Comparison of ENCODE assay signal across 13 cellular contexts in genomic region chr1:61202854-61203603, GRCh38.
DNase-seq lines count a peak whose midpoint lies in the region; ATAC-seq, FAIRE-seq and TF ChIP-seq lines count a peak whose summit lies in the region.
"Had no signal": no experiment of that assay in that cellular context is flagged by ENCODE, and none has a peak within 500 bp of the region (broad histone marks: within the 10 kb centered on the region; RNA-seq: fewer than 3 reads in every experiment).

No MANE protein-coding gene starts in this region.

- peak overlapping the region; percentile 21 for H3K4me3 ChIP-seq in bronchial epithelial cell (ENCODE audit: low read depth, low read length)
- H3K4me3 ChIP-seq in kidney (ENCODE audit: low read length in 2 of 2) = peak overlapping the region; percentile 53 to 65
- peak overlapping the region in 5 of 7 experiments; percentile 10 to 27 (median 15) for H3K4me3 ChIP-seq in skin epidermis
- H3K4me3 ChIP-seq: GM23338 had no signal

- intact Hi-C loops in kidney (cut with DNase I) = no loop called here

- H3K9me3 ChIP-seq in kidney (ENCODE audit: control insufficient read depth in 1 of 2, low read length in 2 of 2) = no peaks in the 10 kb centered on the region
- H3K9me3 ChIP-seq: spleen had no signal

- DNase-seq in H54 (ENCODE audit: insufficient read length, low spot score) (no peak), bronchial epithelial cell (ENCODE audit: low read depth) (peak; percentile 68), kidney (no peak), NCI-H748 (lab: John Stamatoyannopoulos, UW; ENCODE audit: unreplicated experiment) (no peak), NCI-H1436 (lab: John Stamatoyannopoulos, UW) (no peak)
- DNase-seq: activated CD4-positive, alpha-beta T cell treated with anti-CD3 and anti-CD28 coated beads, Interleukin-2, amount 50 U/mL, for 48 hours; NCI-H2029 treated with DMSO at 0.1 percent for 48 hours; spleen; T-cell had no signal

- H3K4me1 ChIP-seq in kidney (ENCODE audit: control insufficient read depth in 1 of 2, insufficient read depth in 1 of 2, low read depth in 1 of 2, low read length in 2 of 2) = peaks cover 0 to 5% of the 10 kb centered on the region in 2 donors

- TF ChIP-seq CTCF in bronchial epithelial cell (IDR thresholded peaks at IDR 0.05; ENCODE audit: insufficient read depth, low read length, severe bottlenecking) (no peak), kidney (IDR thresholded peaks at IDR 0.05; ENCODE audit: borderline replicate concordance, extremely low read depth, insufficient read depth) (no peak)

- TF ChIP-seq POLR2A in H54 (IDR thresholded peaks at IDR 0.05; ENCODE audit: low read depth, low read length) = no peak

- H3K27ac ChIP-seq in kidney (ENCODE audit: low read depth in 2 of 2, low read length in 2 of 2) = peak overlapping the region; percentile 16 to 43
- H3K27ac ChIP-seq in skin epidermis = peak overlapping the region in 19 of 21 experiments; percentile 22 to 78 (median 63)

- no peaks in the 10 kb centered on the region for H3K36me3 ChIP-seq in bronchial epithelial cell (ENCODE audit: control insufficient read depth, insufficient read depth, low read length)
- H3K36me3 ChIP-seq in kidney (ENCODE audit: control insufficient read depth in 1 of 2, insufficient read depth in 2 of 2, low read length in 2 of 2) = no peaks in the 10 kb centered on the region
- H3K36me3 ChIP-seq: spleen had no signal

- no peak for ATAC-seq in GM18868 (IDR thresholded peaks at IDR 0.05; ENCODE audit: unreplicated experiment)
- ATAC-seq in GM21528 (IDR thresholded peaks at IDR 0.05; ENCODE audit: low FRiP score, unreplicated experiment) = no peak
- ATAC-seq: GM23338, T-cell had no signal

- FAIRE-seq in H54 (lab: Jason Lieb, UNC) = peak; percentile 73
- FAIRE-seq in bronchial epithelial cell (lab: Jason Lieb, UNC) = no peak
- FAIRE-seq in kidney (lab: Jason Lieb, UNC) = no peak

- no peaks in the 10 kb centered on the region for H3K27me3 ChIP-seq in bronchial epithelial cell (ENCODE audit: control insufficient read depth, insufficient read depth, low read length)
- H3K27me3 ChIP-seq: spleen had no signal

- no peak overlapping the region for H3K9ac ChIP-seq in kidney (ENCODE audit: low read length in 2 of 2)
